Comparison of ENCODE assay signal across 1 cellular context in the genomic region with DNA sequence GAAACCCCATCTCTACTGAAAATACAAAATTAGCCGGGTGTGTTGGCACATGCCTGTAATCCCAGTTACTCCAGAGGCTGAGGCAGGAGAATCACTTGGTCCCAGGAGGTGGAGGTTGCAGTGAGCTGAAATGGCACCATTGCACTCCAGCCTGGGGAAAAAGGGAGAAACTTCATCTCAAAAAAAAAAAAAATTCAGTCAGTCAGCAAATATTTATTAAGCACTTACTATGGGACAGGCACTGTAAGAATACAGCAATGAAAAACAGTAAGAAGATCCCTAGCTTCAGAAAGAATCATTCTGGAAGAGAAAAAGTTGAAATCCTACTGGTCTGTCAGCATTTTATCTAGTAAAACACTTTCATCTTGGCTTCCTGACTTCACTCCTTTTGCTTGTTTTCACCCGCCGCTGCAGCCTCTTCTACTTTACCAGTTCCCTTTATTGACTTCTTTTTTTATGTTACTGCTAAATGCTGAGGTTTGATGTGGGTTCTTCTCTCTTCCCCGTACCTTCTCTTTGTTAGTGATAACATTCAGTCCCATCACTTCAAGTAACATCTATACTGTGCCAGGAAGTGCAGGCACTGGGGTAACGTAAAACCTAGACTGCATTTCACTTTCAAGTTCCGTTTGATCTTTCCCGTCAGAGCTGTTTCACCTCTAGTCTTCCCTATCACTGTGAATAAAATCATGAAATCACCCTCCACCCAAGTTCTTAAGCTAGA.
TF ChIP-seq lines count a peak whose summit lies in the region.

No MANE protein-coding gene starts in this region.

TF ChIP-seq in GM23338, 12 proteins besides CTCF, POLR2A, EP300 and RAD21 (continued from another document):
- TF ChIP-seq, protein P1, sequence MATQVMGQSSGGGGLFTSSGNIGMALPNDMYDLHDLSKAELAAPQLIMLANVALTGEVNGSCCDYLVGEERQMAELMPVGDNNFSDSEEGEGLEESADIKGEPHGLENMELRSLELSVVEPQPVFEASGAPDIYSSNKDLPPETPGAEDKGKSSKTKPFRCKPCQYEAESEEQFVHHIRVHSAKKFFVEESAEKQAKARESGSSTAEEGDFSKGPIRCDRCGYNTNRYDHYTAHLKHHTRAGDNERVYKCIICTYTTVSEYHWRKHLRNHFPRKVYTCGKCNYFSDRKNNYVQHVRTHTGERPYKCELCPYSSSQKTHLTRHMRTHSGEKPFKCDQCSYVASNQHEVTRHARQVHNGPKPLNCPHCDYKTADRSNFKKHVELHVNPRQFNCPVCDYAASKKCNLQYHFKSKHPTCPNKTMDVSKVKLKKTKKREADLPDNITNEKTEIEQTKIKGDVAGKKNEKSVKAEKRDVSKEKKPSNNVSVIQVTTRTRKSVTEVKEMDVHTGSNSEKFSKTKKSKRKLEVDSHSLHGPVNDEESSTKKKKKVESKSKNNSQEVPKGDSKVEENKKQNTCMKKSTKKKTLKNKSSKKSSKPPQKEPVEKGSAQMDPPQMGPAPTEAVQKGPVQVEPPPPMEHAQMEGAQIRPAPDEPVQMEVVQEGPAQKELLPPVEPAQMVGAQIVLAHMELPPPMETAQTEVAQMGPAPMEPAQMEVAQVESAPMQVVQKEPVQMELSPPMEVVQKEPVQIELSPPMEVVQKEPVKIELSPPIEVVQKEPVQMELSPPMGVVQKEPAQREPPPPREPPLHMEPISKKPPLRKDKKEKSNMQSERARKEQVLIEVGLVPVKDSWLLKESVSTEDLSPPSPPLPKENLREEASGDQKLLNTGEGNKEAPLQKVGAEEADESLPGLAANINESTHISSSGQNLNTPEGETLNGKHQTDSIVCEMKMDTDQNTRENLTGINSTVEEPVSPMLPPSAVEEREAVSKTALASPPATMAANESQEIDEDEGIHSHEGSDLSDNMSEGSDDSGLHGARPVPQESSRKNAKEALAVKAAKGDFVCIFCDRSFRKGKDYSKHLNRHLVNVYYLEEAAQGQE (IDR thresholded peaks at IDR 0.05; ENCODE audit: unreplicated experiment) = no peak
- TF ChIP-seq ZNF331 (CRISPR knock-in tag; IDR thresholded peaks at IDR 0.05; ENCODE audit: low read depth) (no peak), STAT1 (IDR thresholded peaks at IDR 0.05; ENCODE audit: unreplicated experiment) (no peak), CREB1 (CRISPR knock-in tag; IDR thresholded peaks at IDR 0.05; ENCODE audit: low read depth) (no peak), EZH2 (IDR thresholded peaks at IDR 0.05; ENCODE audit: low read depth, unreplicated experiment) (no peak), EZH2phosphoT487 (IDR thresholded peaks at IDR 0.05; ENCODE audit: unreplicated experiment) (no peak), ZNF114 (CRISPR knock-in tag; IDR thresholded peaks at IDR 0.05) (no peak), POLR2AphosphoS5 (IDR thresholded peaks at IDR 0.05; ENCODE audit: low read depth) (no peak), NANOG (IDR thresholded peaks at IDR 0.05; ENCODE audit: borderline replicate concordance) (no peak), JUNB (IDR thresholded peaks at IDR 0.05; ENCODE audit: unreplicated experiment) (no peak)
- TF ChIP-seq, protein P2, sequence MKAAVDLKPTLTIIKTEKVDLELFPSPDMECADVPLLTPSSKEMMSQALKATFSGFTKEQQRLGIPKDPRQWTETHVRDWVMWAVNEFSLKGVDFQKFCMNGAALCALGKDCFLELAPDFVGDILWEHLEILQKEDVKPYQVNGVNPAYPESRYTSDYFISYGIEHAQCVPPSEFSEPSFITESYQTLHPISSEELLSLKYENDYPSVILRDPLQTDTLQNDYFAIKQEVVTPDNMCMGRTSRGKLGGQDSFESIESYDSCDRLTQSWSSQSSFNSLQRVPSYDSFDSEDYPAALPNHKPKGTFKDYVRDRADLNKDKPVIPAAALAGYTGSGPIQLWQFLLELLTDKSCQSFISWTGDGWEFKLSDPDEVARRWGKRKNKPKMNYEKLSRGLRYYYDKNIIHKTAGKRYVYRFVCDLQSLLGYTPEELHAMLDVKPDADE (IDR thresholded peaks at IDR 0.05) = no peak
